In genomic region chr11:122023614-122024250, GRCh38 we compare ENCODE assay signal across 17 cellular contexts.
DNase-seq lines count a peak whose midpoint lies in the region; ATAC-seq and TF ChIP-seq lines count a peak whose summit lies in the region.
"Had no signal": no experiment of that assay in that cellular context is flagged by ENCODE, and none has a peak within 500 bp of the region (broad histone marks: within the 10 kb centered on the region; RNA-seq: fewer than 3 reads in every experiment).

No MANE protein-coding gene starts in this region.

- peaks cover 20 to 45% of the 10 kb centered on the region in 2 experiments; a peak in 3 of 4 replicates for H3K4me1 ChIP-seq in HCT116 (ENCODE audit: control insufficient read depth in 1 of 2, insufficient read depth in 2 of 2, low read length in 2 of 2)
- no peaks in the 10 kb centered on the region for H3K4me1 ChIP-seq in RWPE2 (ENCODE audit: insufficient read depth, poor library complexity, severe bottlenecking)
- H3K4me1 ChIP-seq: right lobe of liver had no signal

- TF ChIP-seq CTCF in HCT116 (IDR thresholded peaks at IDR 0.05 in 2 of 3, conservative IDR thresholded peaks at IDR 0.05 in 1 of 3; ENCODE audit: borderline replicate concordance in 1 of 3, insufficient read depth in 1 of 3, low read depth in 2 of 3, low read length in 2 of 3) (peak in 1 of 3 experiments; percentile 6; a peak in 1 of 6 replicates), RWPE2 (IDR thresholded peaks at IDR 0.05; ENCODE audit: poor library complexity, severe bottlenecking) (peak; percentile 51), fibroblast of mammary gland (conservative IDR thresholded peaks at IDR 0.05; ENCODE audit: control insufficient read depth, insufficient read depth, low read depth, low read length) (peak; percentile 37)

- no peak overlapping the region for H3K4me3 Mint-ChIP-seq in activated CD8-positive, alpha-beta T cell treated with anti-CD3 and anti-CD28 coated beads, Interleukin-2, amount 10 ng/mL, durations not matched to agents 7 days and 5 days
- H3K4me3 Mint-ChIP-seq: activated CD4-positive, alpha-beta memory T cell treated with anti-CD3 and anti-CD28 coated beads for 36 hours; activated naive CD8-positive, alpha-beta T cell treated with anti-CD3 and anti-CD28 coated beads for 36 hours; CD14-positive monocyte had no signal

- H3K36me3 ChIP-seq in HCT116 (ENCODE audit: control insufficient read depth in 1 of 2, insufficient read depth in 2 of 2, low read length in 2 of 2) (no peaks in the 10 kb centered on the region), RWPE2 (ENCODE audit: low read depth) (no peaks in the 10 kb centered on the region)
- H3K36me3 ChIP-seq: neutrophil, right lobe of liver had no signal

- no peaks in the 10 kb centered on the region for H3K36me3 Mint-ChIP-seq in activated CD8-positive, alpha-beta T cell treated with anti-CD3 and anti-CD28 coated beads, Interleukin-2, amount 10 ng/mL, durations not matched to agents 7 days and 5 days (ENCODE audit: low read depth)
- H3K36me3 Mint-ChIP-seq: activated CD4-positive, alpha-beta memory T cell treated with anti-CD3 and anti-CD28 coated beads for 36 hours; activated naive CD8-positive, alpha-beta T cell treated with anti-CD3 and anti-CD28 coated beads for 36 hours; CD14-positive monocyte had no signal

- H3K27me3 ChIP-seq in HCT116 (ENCODE audit: insufficient read depth, low read length), result no peaks in the 10 kb centered on the region
- H3K27me3 ChIP-seq in RWPE2 (ENCODE audit: insufficient read depth, poor library complexity, severe bottlenecking), result no peaks in the 10 kb centered on the region
- H3K27me3 ChIP-seq: neutrophil, right lobe of liver had no signal

- H3K27ac ChIP-seq in HCT116 (ENCODE audit: low read depth, low read length), result no peak overlapping the region; the same call in 1 of the 2 replicates
- no peak overlapping the region for H3K27ac ChIP-seq in RWPE2 (ENCODE audit: poor library complexity, severe bottlenecking)
- H3K27ac ChIP-seq: neutrophil, right lobe of liver, VCaP had no signal

- TF ChIP-seq RAD21 in HCT116 (IDR thresholded peaks at IDR 0.05; ENCODE audit: low read depth), result 0 out of 2 replicates have a peak, but pooled peaks have one; percentile 25

- BruUV-seq in HCT116 (replicated peaks; lab: Mats Ljungman, UMichigan), result no TSS peak

- RAD21 ChIA-PET in HCT116 (lab: Charles Lee; ENCODE audit: low non-redundant PET in 1 of 2, low total read pairs in 2 of 2, uncharacterized antibody in 2 of 2, unreplicated experiment in 2 of 2), result no interaction called here

- no peaks in the 10 kb centered on the region for H3K4me1 Mint-ChIP-seq in activated CD8-positive, alpha-beta T cell treated with anti-CD3 and anti-CD28 coated beads, Interleukin-2, amount 10 ng/mL, durations not matched to agents 7 days and 5 days (ENCODE audit: low read depth)
- H3K4me1 Mint-ChIP-seq: activated naive CD8-positive, alpha-beta T cell treated with anti-CD3 and anti-CD28 coated beads for 36 hours; CD14-positive monocyte had no signal

- peaks cover 67% of the 10 kb centered on the region for H3K79me2 ChIP-seq in HCT116 (ENCODE audit: insufficient read depth, low read length)

- DNase-seq in HCT116 (ENCODE audit: low read depth, low spot score) (no peak), RWPE2 (ENCODE audit: low spot score) (no peak), fibroblast of mammary gland (ENCODE audit: low read depth) (peak; percentile 47), superior temporal gyrus (ENCODE audit: extremely low spot score) (peak; percentile 43), SW480 (ENCODE audit: low spot score) (no peak)
- no peak for DNase-seq in activated CD8-positive, alpha-beta T cell treated with anti-CD3 and anti-CD28 coated beads, Interleukin-2, amount 10 ng/mL, durations not matched to agents 7 days and 5 days
- DNase-seq: activated CD4-positive, alpha-beta memory T cell treated with anti-CD3 and anti-CD28 coated beads for 36 hours; activated naive CD8-positive, alpha-beta T cell treated with anti-CD3 and anti-CD28 coated beads for 36 hours; activated T-cell treated with anti-CD3 and anti-CD28 coated beads, Interleukin-2, amount 50 U/mL, for 48 hours; DMS53; NCI-H526; right lobe of liver; stimulated activated CD4-positive, alpha-beta T cell treated with anti-CD3 and anti-CD28 coated beads, Interleukin-4, amount 100 ng/mL, for 1 hour had no signal

- H3K9me3 ChIP-seq in HCT116 (ENCODE audit: control insufficient read depth in 1 of 2, insufficient read depth in 1 of 2, low read depth in 1 of 2, low read length in 2 of 2) (no peaks in the 10 kb centered on the region), RWPE2 (ENCODE audit: severe bottlenecking) (no peaks in the 10 kb centered on the region)
- H3K9me3 ChIP-seq: neutrophil, right lobe of liver had no signal

- H3K4me2 ChIP-seq in HCT116 (ENCODE audit: low read length), result peak overlapping the region; percentile 78

- H3K9me2 ChIP-seq in HCT116 (ENCODE audit: insufficient read depth), result no peaks in the 10 kb centered on the region

- TF ChIP-seq POLR2A in HCT116 (IDR thresholded peaks at IDR 0.05; ENCODE audit: borderline replicate concordance, extremely low read depth, insufficient read depth, insufficient read length), result no peak

- no peak overlapping the region for H2AFZ ChIP-seq in HCT116 (ENCODE audit: low read depth, low read length, poor library complexity, severe bottlenecking)

- no peaks in the 10 kb centered on the region for H4K20me1 ChIP-seq in HCT116 (ENCODE audit: insufficient read depth)

- no peaks in the 10 kb centered on the region for H3K27me3 Mint-ChIP-seq in activated CD8-positive, alpha-beta T cell treated with anti-CD3 and anti-CD28 coated beads, Interleukin-2, amount 10 ng/mL, durations not matched to agents 7 days and 5 days (ENCODE audit: low read depth)
- H3K27me3 Mint-ChIP-seq: activated CD4-positive, alpha-beta memory T cell treated with anti-CD3 and anti-CD28 coated beads for 36 hours had no signal

- 0 out of 2 replicates have a peak overlapping the region, but pooled peaks have one; percentile 12 for H3K9ac ChIP-seq in HCT116 (ENCODE audit: low read length)

- no peaks in the 10 kb centered on the region for H3K9me3 Mint-ChIP-seq in activated CD8-positive, alpha-beta T cell treated with anti-CD3 and anti-CD28 coated beads, Interleukin-2, amount 10 ng/mL, durations not matched to agents 7 days and 5 days (ENCODE audit: insufficient read depth)
- H3K9me3 Mint-ChIP-seq: activated CD4-positive, alpha-beta memory T cell treated with anti-CD3 and anti-CD28 coated beads for 36 hours; activated naive CD8-positive, alpha-beta T cell treated with anti-CD3 and anti-CD28 coated beads for 36 hours had no signal

- intact Hi-C loops in HCT116 (cut with micrococcal nuclease), result loop anchor here (5.0 kb wide), 1 partner anchor 366 kb away; no protein-coding TSS in a partner anchor

- no peak overlapping the region for H3K27ac Mint-ChIP-seq in activated CD8-positive, alpha-beta T cell treated with anti-CD3 and anti-CD28 coated beads, Interleukin-2, amount 10 ng/mL, durations not matched to agents 7 days and 5 days
- H3K27ac Mint-ChIP-seq: activated CD4-positive, alpha-beta memory T cell treated with anti-CD3 and anti-CD28 coated beads for 36 hours; activated naive CD8-positive, alpha-beta T cell treated with anti-CD3 and anti-CD28 coated beads for 36 hours; CD14-positive monocyte had no signal

- no peak for ATAC-seq in HCT116
- ATAC-seq in RWPE2 (ENCODE audit: low read depth), result no peak; the same call in 2 of the 3 replicates
- no peak for ATAC-seq in HG02678 (IDR thresholded peaks at IDR 0.05; ENCODE audit: unreplicated experiment)
- ATAC-seq in activated CD8-positive, alpha-beta T cell treated with anti-CD3 and anti-CD28 coated beads, Interleukin-2, amount 10 ng/mL, durations not matched to agents 7 days and 5 days, result no peak
- ATAC-seq: right lobe of liver had no signal

- H3K4me3 ChIP-seq in HCT116 (replicated peaks in 1 of 2; ENCODE audit: low read depth in 1 of 2, low read length in 2 of 2), result peak overlapping the region in 1 of 2 experiments; percentile 65; a peak in 2 of 4 replicates
- H3K4me3 ChIP-seq in RWPE2 (ENCODE audit: severe bottlenecking), result no peak overlapping the region
- H3K4me3 ChIP-seq in fibroblast of mammary gland (ENCODE audit: control insufficient read depth, low read depth, low read length), result no peak overlapping the region
- H3K4me3 ChIP-seq: right lobe of liver had no signal

- POLR2A ChIA-PET in HCT116 (lab: Charles Lee), result no interaction called here
- POLR2A ChIA-PET in activated CD8-positive, alpha-beta T cell treated with anti-CD3 and anti-CD28 coated beads, Interleukin-2, amount 10 ng/mL, durations not matched to agents 7 days and 5 days (lab: Charles Lee), result no interaction called here

- CTCF ChIA-PET in HCT116 (lab: Charles Lee), result interaction anchor here (1.7 kb wide), 1 partner anchor 369 kb away, joined by 3 read pairs; no protein-coding TSS in a partner anchor
- CTCF ChIA-PET in activated CD8-positive, alpha-beta T cell treated with anti-CD3 and anti-CD28 coated beads, Interleukin-2, amount 10 ng/mL, durations not matched to agents 7 days and 5 days (lab: Charles Lee), result no interaction called here

TF ChIP-seq in HCT116, 20 proteins besides CTCF, POLR2A, EP300 and RAD21:
- TF ChIP-seq CBX3 (IDR thresholded peaks at IDR 0.05; ENCODE audit: low read depth) (0 out of 2 replicates have a peak, but pooled peaks have one; percentile 17), TCF7L2 (IDR thresholded peaks at IDR 0.05; ENCODE audit: borderline replicate concordance, extremely low read depth, insufficient read depth, insufficient read length) (no peak)

Comparison
In these comparisons a context has a peak if more than half of its experiments do, and no peak if none do; other contexts are left out.
1. DNase-seq: peak in fibroblast of mammary gland (single experiment) and superior temporal gyrus (single experiment); none in HCT116 (single experiment), RWPE2 (single experiment), SW480 (single experiment) and activated CD8-positive, alpha-beta T cell treated with anti-CD3 and anti-CD28 coated beads, Interleukin-2, amount 10 ng/mL, durations not matched to agents 7 days and 5 days (single experiment).